Comparison of ENCODE assay signal across 12 cellular contexts in genomic region chr15:79035111-79035601, GRCh38. TPM values are rescaled to one million over a fixed set of nuclear protein-coding genes. Genes with fewer than 3 reads are reported as not detected.
DNase-seq lines count a peak whose midpoint lies in the region; ATAC-seq, FAIRE-seq and TF ChIP-seq lines count a peak whose summit lies in the region.
"Had no signal": no experiment of that assay in that cellular context is flagged by ENCODE, and none has a peak within 500 bp of the region (broad histone marks: within the 10 kb centered on the region; RNA-seq: fewer than 3 reads in every experiment).

No MANE protein-coding gene starts in this region.

- H2BK15ac ChIP-seq in H1 (ENCODE audit: low read length) = no peak overlapping the region

- H3K4me1 ChIP-seq in H1 (replicated peaks in 1 of 4; ENCODE audit: control insufficient read depth in 3 of 4, insufficient read depth in 4 of 4, low read length in 3 of 4) (peaks cover 0 to 12% (median 5%) of the 10 kb centered on the region in 4 experiments), smooth muscle cell (ENCODE audit: low read depth) (no peaks in the 10 kb centered on the region)

- TF ChIP-seq CTCF in H1 (IDR thresholded peaks at IDR 0.05; ENCODE audit: control extremely low read depth in 1 of 3, insufficient read depth in 1 of 3, low read depth in 1 of 3, low read length in 3 of 3) = peak in 2 of 3 experiments; percentile 28 to 43; a peak in 3 of 4 replicates
- peak; percentile 17 for TF ChIP-seq CTCF in smooth muscle cell (IDR thresholded peaks at IDR 0.05; ENCODE audit: borderline replicate concordance, insufficient read depth, poor library complexity, severe bottlenecking)

- no peak overlapping the region for H3K18ac ChIP-seq in H1 (ENCODE audit: extremely low read depth, low read length)

- no peak overlapping the region for H3K4ac ChIP-seq in H1 (replicated peaks; ENCODE audit: insufficient read length, low read depth, low read length)

- TF ChIP-seq EP300 in H1 (IDR thresholded peaks at IDR 0.05; ENCODE audit: borderline replicate concordance in 1 of 2, low read depth in 2 of 2, low read length in 2 of 2) = no peak

- no peak overlapping the region for H3K56ac ChIP-seq in H1 (replicated peaks; ENCODE audit: insufficient read length, low read depth, low read length)

- TF ChIP-seq POLR2A in H1 (IDR thresholded peaks at IDR 0.05; ENCODE audit: control extremely low read depth in 1 of 2, low read depth in 2 of 2, low read length in 2 of 2) = no peak

- no peak overlapping the region for H2BK120ac ChIP-seq in H1 (replicated peaks; ENCODE audit: low read depth, low read length)

- no peaks in the 10 kb centered on the region for H3K79me1 ChIP-seq in H1 (ENCODE audit: low read depth, low read length)

- no peak overlapping the region for H4K91ac ChIP-seq in H1 (replicated peaks; ENCODE audit: insufficient read length, low read length)

- H3K9ac ChIP-seq in H1 (replicated peaks in 1 of 4; ENCODE audit: extremely low read depth in 1 of 4, low read depth in 3 of 4, low read length in 3 of 4) = no peak overlapping the region
- H3K9ac ChIP-seq in smooth muscle cell (ENCODE audit: low read depth) = no peak overlapping the region

- no peaks in the 10 kb centered on the region for H3K23me2 ChIP-seq in H1 (ENCODE audit: low read depth, low read length)

- H4K5ac ChIP-seq in H1 (ENCODE audit: insufficient read length, low read depth, low read length) = no peak overlapping the region

- no peak overlapping the region for H3K23ac ChIP-seq in H1 (ENCODE audit: insufficient read length)

- no peak overlapping the region for H3K14ac ChIP-seq in H1 (ENCODE audit: insufficient read length)

- H4K20me1 ChIP-seq in H1 (replicated peaks in 1 of 2; ENCODE audit: control insufficient read depth in 1 of 2, insufficient read depth in 2 of 2, low read length in 2 of 2) = no peaks in the 10 kb centered on the region
- H4K20me1 ChIP-seq in smooth muscle cell (ENCODE audit: low read depth) = no peaks in the 10 kb centered on the region

- H3F3A ChIP-seq in smooth muscle cell (ENCODE audit: low read depth) = no peaks in the 10 kb centered on the region

- peak overlapping the region in 1 of 2 experiments; percentile 16; a peak in 1 of 4 replicates for H3K4me2 ChIP-seq in H1 (ENCODE audit: insufficient read depth in 1 of 2, low read depth in 2 of 2, low read length in 2 of 2)
- H3K4me2 ChIP-seq in smooth muscle cell = no peak overlapping the region

- peak; percentile 2 to 29; a peak in 2 of 4 replicates for TF ChIP-seq RAD21 in H1 (IDR thresholded peaks at IDR 0.05 in 1 of 2, conservative IDR thresholded peaks at IDR 0.05 in 1 of 2; ENCODE audit: low read depth in 2 of 2, low read length in 2 of 2)

- POLR2A ChIA-PET in H1 (lab: Charles Lee; ENCODE audit: partially characterized antibody) = no interaction called here

- H3K4me3 ChIP-seq in H1 (ENCODE audit: extremely low read depth in 1 of 4, insufficient read depth in 2 of 4, low read depth in 3 of 4, low read length in 4 of 4) = no peak overlapping the region
- H3K4me3 ChIP-seq in smooth muscle cell = no peak overlapping the region

- H3K27me3 ChIP-seq in H1 (replicated peaks in 1 of 4; ENCODE audit: control insufficient read depth in 3 of 4, extremely low read depth in 1 of 4, insufficient read depth in 3 of 4, low read length in 3 of 4) = peaks cover 0 to 4% (median 0%) of the 10 kb centered on the region in 4 experiments; a peak in 3 of 7 replicates
- H3K27me3 ChIP-seq in smooth muscle cell (ENCODE audit: low read depth) = no peaks in the 10 kb centered on the region

- no peak overlapping the region for H2AK5ac ChIP-seq in H1 (ENCODE audit: low read depth, low read length)

- DNase-seq in H1 (ENCODE audit: low read depth in 1 of 2, low spot score in 2 of 2) (no peak), smooth muscle cell (lab: John Stamatoyannopoulos, UW; ENCODE audit: unreplicated experiment) (no peak), NCI-H524 treated with DMSO at 0.1 percent for 48 hours (lab: John Stamatoyannopoulos, UW) (no peak), epidermal melanocyte (ENCODE audit: insufficient read length, low spot score) (no peak), middle frontal gyrus (ENCODE audit: extremely low spot score, low spot score) (no peak)
- DNase-seq: activated naive CD4-positive, alpha-beta T cell treated with anti-CD3 and anti-CD28 coated beads, Interleukin-2, amount 50 U/mL, for 16 hours had no signal

- peak; percentile 51 for ATAC-seq in GM18907 (IDR thresholded peaks at IDR 0.05; ENCODE audit: unreplicated experiment)
- peak; percentile 67 for ATAC-seq in HG03432 (IDR thresholded peaks at IDR 0.05; ENCODE audit: unreplicated experiment)
- ATAC-seq in GM19328 (IDR thresholded peaks at IDR 0.05; ENCODE audit: unreplicated experiment) = no peak

- no peak overlapping the region for H2AFZ ChIP-seq in H1 (ENCODE audit: low read length)
- H2AFZ ChIP-seq in smooth muscle cell (ENCODE audit: low read depth) = no peak overlapping the region

- peak overlapping the region; percentile 87; the same call in 1 of the 2 replicates for H2BK12ac ChIP-seq in H1 (ENCODE audit: low read depth, low read length)

- H3K9me3 ChIP-seq in H1 (ENCODE audit: insufficient read depth in 2 of 2, low read depth in 1 of 2, low read length in 1 of 2) (0 out of 4 replicates have a peak, but pooled peaks cover 0 to 3% of the 10 kb centered on the region in 2 experiments), smooth muscle cell (replicated peaks; ENCODE audit: low read depth) (no peaks in the 10 kb centered on the region)

- no peaks in the 10 kb centered on the region for H3K79me2 ChIP-seq in H1 (ENCODE audit: control insufficient read depth in 1 of 2, insufficient read depth in 2 of 2, low read length in 2 of 2)
- no peaks in the 10 kb centered on the region for H3K79me2 ChIP-seq in smooth muscle cell (ENCODE audit: low read depth)

- FAIRE-seq in H1 (lab: Jason Lieb, UNC) = peak; percentile 81
- FAIRE-seq: GM12891, TTC549 had no signal

- no peak overlapping the region for H4K8ac ChIP-seq in H1 (ENCODE audit: extremely low read depth, insufficient read depth, low read length)

- no peaks in the 10 kb centered on the region for H3K36me3 ChIP-seq in H1 (ENCODE audit: control insufficient read depth in 2 of 4, insufficient read depth in 4 of 4, low read length in 3 of 4)
- no peaks in the 10 kb centered on the region for H3K36me3 ChIP-seq in smooth muscle cell (ENCODE audit: low read depth)

- 76% methylated on average over 11 of the region's 11 CpGs; no CpG with 5 or more reads in 1 of the 2 experiments for WGBS in H1 (ENCODE audit: extremely low coverage in 1 of 2, insufficient coverage in 1 of 2, insufficient read length in 1 of 2, insufficient replicate concordance in 2 of 2, low coverage in 1 of 2, low lambda C conversion rate in 2 of 2, missing lambda C conversion rate in 1 of 2), 2 experiments
- 63% methylated on average over 11 of the region's 11 CpGs for WGBS in smooth muscle cell (ENCODE audit: low lambda C conversion rate)

- no peak overlapping the region for H2BK5ac ChIP-seq in H1 (ENCODE audit: low read depth, low read length)

- no peak overlapping the region for H2BK20ac ChIP-seq in H1 (ENCODE audit: low read length)

- H3K27ac ChIP-seq in H1 (ENCODE audit: low read depth, low read length) (no peak overlapping the region), smooth muscle cell (ENCODE audit: low read depth) (no peak overlapping the region)

- CTCF ChIA-PET in H1 (lab: Charles Lee; ENCODE audit: partially characterized antibody) = interaction anchor here (0.7 to 15.0 kb wide), 13 partner anchors 9 to 173 kb away, joined by 3 to 352 read pairs (median 4); no protein-coding TSS in a partner anchor

TF ChIP-seq in H1, 55 proteins besides CTCF, POLR2A, EP300 and RAD21:
- TF ChIP-seq EGR1 (IDR thresholded peaks at IDR 0.05; ENCODE audit: borderline replicate concordance, low read depth, low read length) = no peak
- no peak for TF ChIP-seq SAP30 (IDR thresholded peaks at IDR 0.05; ENCODE audit: insufficient read depth, insufficient replicate concordance, low read length)
- no peak for TF ChIP-seq HDAC6 (IDR thresholded peaks at IDR 0.05; ENCODE audit: low read depth, low read length)
- no peak for TF ChIP-seq SP4 (IDR thresholded peaks at IDR 0.05; ENCODE audit: low read length)
- no peak for TF ChIP-seq JUND (IDR thresholded peaks at IDR 0.05; ENCODE audit: low read length)
- TF ChIP-seq SRF (IDR thresholded peaks at IDR 0.05; ENCODE audit: low read depth, low read length) = no peak
- TF ChIP-seq HDAC2 (IDR thresholded peaks at IDR 0.05; ENCODE audit: borderline replicate concordance in 1 of 2, low read depth in 2 of 2, low read length in 2 of 2) = no peak
- TF ChIP-seq POLR2AphosphoS5 (IDR thresholded peaks at IDR 0.05; ENCODE audit: low read depth, low read length) = no peak
- TF ChIP-seq E2F6 (IDR thresholded peaks at IDR 0.05) = no peak
- TF ChIP-seq TBP (IDR thresholded peaks at IDR 0.05; ENCODE audit: low read depth, low read length) = no peak
TF ChIP-seq in H1: peak in this region for 0.

RNA-seq across cellular contexts. Expression of gene RASGRF1, which starts 55.4 kb away (rescaled TPM):
- total RNA-seq in H1 (2021; fragmentation: NEBNext Ultra II Directional; extraction: Animal tissue kit (Norgen Biotek cat#: 25700)) = 0.34 and 0.67 TPM in 2 replicates
- polyA plus RNA-seq in H1 (2011; rRNA removed) (0.42 and 0.61 TPM in 2 replicates), smooth muscle cell (0.17 TPM in 1 of 2 replicates, not detected in the other)
- polyA plus RNA-seq in H1 (2011; cell fraction: cytosol; rRNA removed) = 0.40 TPM
- polyA plus RNA-seq in H1 (2011; cell fraction: nucleus; rRNA removed) = 1.1 TPM
- 0.46 to 1.0 TPM (median 0.54 TPM) in 4 replicates for polyA plus RNA-seq in H1 (2012, experiment 1 of 2)
- 0.10 TPM for polyA plus RNA-seq in H1 (2012, experiment 2 of 2)
- 0.12 TPM for polyA plus RNA-seq in H1 (2013, experiment 1 of 2)
- 0.11 TPM for polyA plus RNA-seq in H1 (2013, experiment 2 of 2)
- 1.1 and 1.2 TPM in 2 replicates for polyA minus RNA-seq in H1 (2011; rRNA and poly(A)+ RNA removed)
- polyA minus RNA-seq in H1 (2011; cell fraction: cytosol; rRNA and poly(A)+ RNA removed) = 1.0 TPM
- polyA minus RNA-seq in H1 (2011; cell fraction: nucleus; rRNA and poly(A)+ RNA removed) = 2.0 TPM
- 0.22 TPM in 1 of 2 replicates, not detected in the other for total RNA-seq in smooth muscle cell
- total RNA-seq: NCI-H460 had no signal
